ENCODE assay signal across 1 cellular context in genomic region chr4:78797777-78798284, GRCh38.
TF ChIP-seq lines count a peak whose summit lies in the region.

No MANE protein-coding gene starts in this region.

TF ChIP-seq in K562, 482 proteins besides CTCF, POLR2A, EP300 and RAD21:
- peak; percentile 21; the same call in 1 of the 2 replicates for TF ChIP-seq MGA (IDR thresholded peaks at IDR 0.05)
- TF ChIP-seq E2F6 (IDR thresholded peaks at IDR 0.05; ENCODE audit: borderline replicate concordance in 1 of 2, extremely low read depth in 1 of 2, insufficient read depth in 1 of 2, insufficient read length in 1 of 2, low read depth in 1 of 2, low read length in 1 of 2, poor library complexity in 1 of 2, severe bottlenecking in 1 of 2) = peak in 1 of 2 experiments; percentile 28
- no peak for TF ChIP-seq CEBPB (tag; IDR thresholded peaks at IDR 0.05)
- peak; percentile 68 for TF ChIP-seq L3MBTL2 (IDR thresholded peaks at IDR 0.05)
